Comparison of ENCODE assay signal across 12 cellular contexts in genomic region chr6:13466304-13467215, GRCh38. TPM values are rescaled to one million over a fixed set of nuclear protein-coding genes. Genes with fewer than 3 reads are reported as not detected.
DNase-seq lines count a peak whose midpoint lies in the region; ATAC-seq and TF ChIP-seq lines count a peak whose summit lies in the region.
"Had no signal": no experiment of that assay in that cellular context is flagged by ENCODE, and none has a peak within 500 bp of the region (broad histone marks: within the 10 kb centered on the region; RNA-seq: fewer than 3 reads in every experiment).

No MANE protein-coding gene starts in this region.

- DNase-seq in GM10248 (ENCODE audit: extremely low spot score): peak; percentile 54
- DNase-seq in HCT116 (ENCODE audit: low read depth, low spot score): peak; percentile 36
- DNase-seq in activated T-cell treated with anti-CD3 and anti-CD28 coated beads for 48 hours (ENCODE audit: low read depth): peak; percentile 57
- no peak for DNase-seq in memory B cell (ENCODE audit: low spot score in 2 of 2)
- no peak for DNase-seq in Caco-2
- DNase-seq in HUDEP-2 (lab: John Stamatoyannopoulos, UW; ENCODE audit: unreplicated experiment in 76 of 76): no peak
- no peak for DNase-seq in amygdala (lab: John Stamatoyannopoulos, UW)
- DNase-seq: DND-41, left cardiac atrium, retina had no signal

- no TSS peak for BruUV-seq in HCT116 (replicated peaks; lab: Mats Ljungman, UMichigan)
- BruUV-seq in Caco-2 (replicated peaks; lab: Mats Ljungman, UMichigan): no TSS peak

- no peak overlapping the region for H3K27ac ChIP-seq in HCT116 (ENCODE audit: low read depth, low read length)

- TF ChIP-seq RAD21 in HCT116 (IDR thresholded peaks at IDR 0.05; ENCODE audit: low read depth): no peak

- TF ChIP-seq CTCF in GM10248 (IDR thresholded peaks at IDR 0.05; ENCODE audit: control extremely low read depth, extremely low read depth, low read depth, missing control alignments) (no peak), HCT116 (IDR thresholded peaks at IDR 0.05 in 2 of 3, conservative IDR thresholded peaks at IDR 0.05 in 1 of 3; ENCODE audit: borderline replicate concordance in 1 of 3, insufficient read depth in 1 of 3, low read depth in 2 of 3, low read length in 2 of 3) (no peak), Caco-2 (IDR thresholded peaks at IDR 0.05; ENCODE audit: insufficient read depth in 1 of 2, low read depth in 1 of 2, low read length in 1 of 2, severe bottlenecking in 1 of 2, unreplicated experiment in 1 of 2) (no peak)

- no peaks in the 10 kb centered on the region for H3K27me3 Mint-ChIP-seq in memory B cell
- H3K27me3 Mint-ChIP-seq in Caco-2 (ENCODE audit: insufficient read depth, unreplicated experiment): peaks cover 7% of the 10 kb centered on the region

- H3K9me3 ChIP-seq in HCT116 (ENCODE audit: control insufficient read depth in 1 of 2, insufficient read depth in 1 of 2, low read depth in 1 of 2, low read length in 2 of 2) (no peaks in the 10 kb centered on the region), Caco-2 (no peaks in the 10 kb centered on the region)

- peak overlapping the region; percentile 65 for H3K4me2 ChIP-seq in HCT116 (ENCODE audit: low read length)

- no peaks in the 10 kb centered on the region for H3K79me2 ChIP-seq in HCT116 (ENCODE audit: insufficient read depth, low read length)

- intact Hi-C loops in HCT116 (cut with micrococcal nuclease) (no loop called here), Caco-2 (cut with micrococcal nuclease; ENCODE audit: unreplicated experiment) (no loop called here)

- ATAC-seq in HCT116: peak; percentile 82
- no peak for ATAC-seq in memory B cell (ENCODE audit: low read depth)
- ATAC-seq in GM21390 (IDR thresholded peaks at IDR 0.05; ENCODE audit: unreplicated experiment): no peak
- ATAC-seq: Panc1 had no signal

- H3K36me3 ChIP-seq in HCT116 (ENCODE audit: control insufficient read depth in 1 of 2, insufficient read depth in 2 of 2, low read length in 2 of 2): no peaks in the 10 kb centered on the region
- H3K36me3 ChIP-seq in Caco-2 (ENCODE audit: control insufficient read depth, insufficient read depth, low read length): no peaks in the 10 kb centered on the region

- H3K36me3 Mint-ChIP-seq in memory B cell: peaks cover 19% of the 10 kb centered on the region
- H3K36me3 Mint-ChIP-seq in Caco-2 (ENCODE audit: insufficient read depth, unreplicated experiment): no peaks in the 10 kb centered on the region

- H3K27ac Mint-ChIP-seq in memory B cell: peak overlapping the region; percentile 65
- H3K27ac Mint-ChIP-seq in Caco-2 (ENCODE audit: unreplicated experiment): no peak overlapping the region

- no peaks in the 10 kb centered on the region for H4K20me1 ChIP-seq in HCT116 (ENCODE audit: insufficient read depth)

- no peak overlapping the region for H2AFZ ChIP-seq in HCT116 (ENCODE audit: low read depth, low read length, poor library complexity, severe bottlenecking)

- H3K4me1 Mint-ChIP-seq in memory B cell (peaks cover 50% of the 10 kb centered on the region), Caco-2 (ENCODE audit: low read depth, unreplicated experiment) (no peaks in the 10 kb centered on the region)

- POLR2A ChIA-PET in GM10248 (lab: Yijun Ruan, JAX) (no interaction called here), HCT116 (lab: Charles Lee) (no interaction called here), Caco-2 (lab: Charles Lee) (no interaction called here)

- H3K4me3 Mint-ChIP-seq in memory B cell (no peak overlapping the region), Caco-2 (ENCODE audit: unreplicated experiment) (no peak overlapping the region)

- H3K9ac ChIP-seq in HCT116 (ENCODE audit: low read length): no peak overlapping the region

- RAD21 ChIA-PET in HCT116 (lab: Charles Lee; ENCODE audit: low non-redundant PET in 1 of 2, low total read pairs in 2 of 2, uncharacterized antibody in 2 of 2, unreplicated experiment in 2 of 2): no interaction called here

- no peak for TF ChIP-seq POLR2A in HCT116 (IDR thresholded peaks at IDR 0.05; ENCODE audit: borderline replicate concordance, extremely low read depth, insufficient read depth, insufficient read length)

- H3K9me3 Mint-ChIP-seq in memory B cell (no peaks in the 10 kb centered on the region), Caco-2 (ENCODE audit: unreplicated experiment) (no peaks in the 10 kb centered on the region)

- CTCF ChIA-PET in GM10248 (lab: Yijun Ruan, JAX): interaction anchor here (0.7 to 2.3 kb wide), 7 partner anchors 9 to 142 kb away, joined by 3 to 10 read pairs (median 3); no protein-coding TSS in a partner anchor
- CTCF ChIA-PET in HCT116 (lab: Charles Lee): no interaction called here
- CTCF ChIA-PET in Caco-2 (lab: Charles Lee): no interaction called here

- H3K4me1 ChIP-seq in HCT116 (ENCODE audit: control insufficient read depth in 1 of 2, insufficient read depth in 2 of 2, low read length in 2 of 2): peaks cover 20 to 50% of the 10 kb centered on the region in 2 experiments
- H3K4me1 ChIP-seq in Caco-2: no peaks in the 10 kb centered on the region

- H3K27me3 ChIP-seq in HCT116 (ENCODE audit: insufficient read depth, low read length) (no peaks in the 10 kb centered on the region), Caco-2 (replicated peaks; ENCODE audit: control insufficient read depth, insufficient read depth, low read length) (no peaks in the 10 kb centered on the region)

- H3K9me2 ChIP-seq in HCT116 (ENCODE audit: insufficient read depth): no peaks in the 10 kb centered on the region

- peak overlapping the region in 1 of 2 experiments; percentile 12; a peak in 2 of 4 replicates for H3K4me3 ChIP-seq in HCT116 (replicated peaks in 1 of 2; ENCODE audit: low read depth in 1 of 2, low read length in 2 of 2)
- H3K4me3 ChIP-seq in Caco-2 (ENCODE audit: low read depth, low read length): no peak overlapping the region

TF ChIP-seq in HCT116, 20 proteins besides CTCF, POLR2A, EP300 and RAD21 (continues in another document):
- TF ChIP-seq EGR1 (IDR thresholded peaks at IDR 0.05; ENCODE audit: low read depth) (peak; percentile 95), JUND (IDR thresholded peaks at IDR 0.05) (peak; percentile 73), MAX (IDR thresholded peaks at IDR 0.05) (peak; percentile 55), FOSL1 (IDR thresholded peaks at IDR 0.05; ENCODE audit: low read depth) (peak; percentile 68), ZNF274 (IDR thresholded peaks at IDR 0.05; ENCODE audit: low read depth, low read length) (no peak), TCF7L2 (IDR thresholded peaks at IDR 0.05; ENCODE audit: borderline replicate concordance, extremely low read depth, insufficient read depth, insufficient read length) (no peak), CEBPB (IDR thresholded peaks at IDR 0.05; ENCODE audit: low read depth) (peak; percentile 50; the same call in 1 of the 2 replicates), ELF1 (IDR thresholded peaks at IDR 0.05; ENCODE audit: borderline replicate concordance, low read depth) (no peak), ZBTB33 (IDR thresholded peaks at IDR 0.05; ENCODE audit: extremely low read depth, insufficient replicate concordance, low read length) (no peak), YY1 (IDR thresholded peaks at IDR 0.05; ENCODE audit: extremely low read depth, insufficient replicate concordance, low read depth, low read length) (no peak), SIN3A (IDR thresholded peaks at IDR 0.05; ENCODE audit: low read depth) (peak; percentile 74), POLR2AphosphoS5 (IDR thresholded peaks at IDR 0.05; ENCODE audit: low read depth, low read length) (0 out of 2 replicates have a peak, but pooled peaks have one; percentile 21), SP1 (IDR thresholded peaks at IDR 0.05; ENCODE audit: low read depth) (peak; percentile 71), EZH2 (IDR thresholded peaks at IDR 0.05) (no peak), SRF (IDR thresholded peaks at IDR 0.05; ENCODE audit: low read depth) (no peak), ATF3 (IDR thresholded peaks at IDR 0.05) (no peak; the same call in 1 of the 2 replicates), ZFX (IDR thresholded peaks at IDR 0.05) (no peak), CBX3 (IDR thresholded peaks at IDR 0.05; ENCODE audit: low read depth) (peak; percentile 78; the same call in 1 of the 2 replicates)

RNA-seq across cellular contexts. Expression of gene GFOD1, which starts 20.8 kb away (rescaled TPM):
- total RNA-seq in HCT116 (2021; ENCODE audit: unreplicated experiment) (3.8 TPM), Caco-2 (2022) (0.65 and 0.84 TPM in 2 replicates)
- 1.6 and 2.2 TPM in 2 replicates for polyA plus RNA-seq in HCT116 (2012)

Comparison
In these comparisons a context has a peak if more than half of its experiments do, and no peak if none do; other contexts are left out.
1. DNase-seq: peak in GM10248 (single experiment), HCT116 (single experiment) and activated T-cell treated with anti-CD3 and anti-CD28 coated beads for 48 hours (single experiment); none in memory B cell (0 of 2), Caco-2 (0 of 2), HUDEP-2 (0 of 76) and amygdala (0 of 56).